In genomic region chr20:56422824-56423189, GRCh38 we compare ENCODE assay signal across 14 cellular contexts. TPM values are rescaled to one million over a fixed set of nuclear protein-coding genes. Genes with fewer than 3 reads are reported as not detected.
DNase-seq lines count a peak whose midpoint lies in the region; ATAC-seq and TF ChIP-seq lines count a peak whose summit lies in the region.
"Had no signal": no experiment of that assay in that cellular context is flagged by ENCODE, and none has a peak within 500 bp of the region (broad histone marks: within the 10 kb centered on the region; RNA-seq: fewer than 3 reads in every experiment).

No MANE protein-coding gene starts in this region.

- intact Hi-C loops in CD4-positive, alpha-beta memory T cell (cut with micrococcal nuclease) = loop anchor here (2.0 kb wide), 1 partner anchor 18 kb away; no protein-coding TSS in a partner anchor

- H3K36me3 ChIP-seq in CD4-positive, alpha-beta memory T cell (ENCODE audit: insufficient read depth, low read length) = no peaks in the 10 kb centered on the region
- H3K36me3 ChIP-seq: gastroesophageal sphincter, suprapubic skin had no signal

- DNase-seq in CD4-positive, alpha-beta memory T cell = no peak
- DNase-seq in HFFc6 (no peak), myocyte (ENCODE audit: low read depth) (peak; percentile 92), nucleus accumbens (lab: John Stamatoyannopoulos, UW) (no peak), HT-29 (ENCODE audit: low spot score) (no peak), NOMO-1 treated with DMSO at 0.1 percent for 48 hours (lab: John Stamatoyannopoulos, UW; ENCODE audit: unreplicated experiment) (no peak)
- no peak for DNase-seq in activated naive CD8-positive, alpha-beta T cell treated with anti-CD3 and anti-CD28 coated beads, Interleukin-2, amount 50 U/mL, for 24 hours
- DNase-seq: left cardiac atrium, T-helper 9 cell had no signal

- H3K4me1 Mint-ChIP-seq in CD4-positive, alpha-beta memory T cell = peaks cover 38 to 81% (median 58%) of the 10 kb centered on the region in 4 donors
- H3K4me1 Mint-ChIP-seq in HFFc6 (ENCODE audit: low read depth) = peaks cover 68% of the 10 kb centered on the region
- peaks cover 82% of the 10 kb centered on the region for H3K4me1 Mint-ChIP-seq in activated naive CD8-positive, alpha-beta T cell treated with anti-CD3 and anti-CD28 coated beads, Interleukin-2, amount 50 U/mL, for 24 hours

- H3K4me1 ChIP-seq in CD4-positive, alpha-beta memory T cell (ENCODE audit: insufficient read depth, low read length) = peaks cover 66% of the 10 kb centered on the region
- H3K4me1 ChIP-seq: parathyroid adenoma had no signal

- POLR2A ChIA-PET in CD4-positive, alpha-beta memory T cell (lab: Charles Lee; ENCODE audit: partially characterized antibody) = interaction anchor here (0.6 to 3.4 kb wide), 5 partner anchors 9 to 64 kb away, joined by 3 to 27 read pairs (median 4); partner anchors contain the start of genes CASS4 and FAM210B

- CTCF ChIA-PET in CD4-positive, alpha-beta memory T cell (lab: Charles Lee; ENCODE audit: partially characterized antibody) = interaction anchor here (1.4 to 4.6 kb wide), 6 partner anchors 11 to 28 kb away, joined by 4 to 29 read pairs (median 10); partner anchors contain the start of gene CASS4

- H3K27ac ChIP-seq in CD4-positive, alpha-beta memory T cell (ENCODE audit: low read depth, low read length) = peak overlapping the region; percentile 17
- H3K27ac ChIP-seq: gastroesophageal sphincter, parathyroid adenoma, suprapubic skin had no signal

- no peaks in the 10 kb centered on the region for H3K27me3 Mint-ChIP-seq in CD4-positive, alpha-beta memory T cell
- H3K27me3 Mint-ChIP-seq in HFFc6 (ENCODE audit: insufficient read depth) = no peaks in the 10 kb centered on the region
- no peaks in the 10 kb centered on the region for H3K27me3 Mint-ChIP-seq in activated naive CD8-positive, alpha-beta T cell treated with anti-CD3 and anti-CD28 coated beads, Interleukin-2, amount 50 U/mL, for 24 hours

- H3K4me3 ChIP-seq in CD4-positive, alpha-beta memory T cell (ENCODE audit: low read length in 2 of 2) = no peak overlapping the region
- H3K4me3 ChIP-seq: coronary artery, gastroesophageal sphincter, suprapubic skin had no signal

- no peaks in the 10 kb centered on the region for H3K27me3 ChIP-seq in CD4-positive, alpha-beta memory T cell (ENCODE audit: insufficient read depth, low read length)
- H3K27me3 ChIP-seq: gastroesophageal sphincter, suprapubic skin had no signal

- peak overlapping the region in 5 of 8 donors; percentile 14 to 81 (median 59) for H3K4me3 Mint-ChIP-seq in CD4-positive, alpha-beta memory T cell
- H3K4me3 Mint-ChIP-seq in HFFc6 = peak overlapping the region; percentile 37
- peak overlapping the region; percentile 24 for H3K4me3 Mint-ChIP-seq in activated naive CD8-positive, alpha-beta T cell treated with anti-CD3 and anti-CD28 coated beads, Interleukin-2, amount 50 U/mL, for 24 hours

- no peak for ATAC-seq in activated naive CD8-positive, alpha-beta T cell treated with anti-CD3 and anti-CD28 coated beads, Interleukin-2, amount 50 U/mL, for 24 hours
- ATAC-seq in HG03108 (IDR thresholded peaks at IDR 0.05; ENCODE audit: unreplicated experiment) = no peak
- ATAC-seq: gastroesophageal sphincter had no signal

- peak overlapping the region; percentile 84 to 97 (median 91) for H3K27ac Mint-ChIP-seq in CD4-positive, alpha-beta memory T cell
- peak overlapping the region; percentile 93 for H3K27ac Mint-ChIP-seq in HFFc6
- peak overlapping the region; percentile 76 for H3K27ac Mint-ChIP-seq in activated naive CD8-positive, alpha-beta T cell treated with anti-CD3 and anti-CD28 coated beads, Interleukin-2, amount 50 U/mL, for 24 hours

- H3K9me3 ChIP-seq in CD4-positive, alpha-beta memory T cell (ENCODE audit: control insufficient read depth in 1 of 2, low read length in 2 of 2) = no peaks in the 10 kb centered on the region
- H3K9me3 ChIP-seq: gastroesophageal sphincter, suprapubic skin had no signal

- TF ChIP-seq CTCF in HFFc6 (IDR thresholded peaks at IDR 0.05) = no peak

- H3K9me3 Mint-ChIP-seq in CD4-positive, alpha-beta memory T cell = no peaks in the 10 kb centered on the region
- H3K9me3 Mint-ChIP-seq in HFFc6 = no peaks in the 10 kb centered on the region
- H3K9me3 Mint-ChIP-seq in activated naive CD8-positive, alpha-beta T cell treated with anti-CD3 and anti-CD28 coated beads, Interleukin-2, amount 50 U/mL, for 24 hours = no peaks in the 10 kb centered on the region

- peaks cover 2 to 4% of the 10 kb centered on the region in 2 donors for H3K36me3 Mint-ChIP-seq in CD4-positive, alpha-beta memory T cell
- H3K36me3 Mint-ChIP-seq in HFFc6 (ENCODE audit: low read depth) = peaks cover 10% of the 10 kb centered on the region
- H3K36me3 Mint-ChIP-seq in activated naive CD8-positive, alpha-beta T cell treated with anti-CD3 and anti-CD28 coated beads, Interleukin-2, amount 50 U/mL, for 24 hours (ENCODE audit: low read depth) = peaks cover 7% of the 10 kb centered on the region

RNA-seq across cellular contexts. Expression of gene CASS4, which starts 10.7 kb away (rescaled TPM):
- 10 to 100 TPM; 10.8 to 10.9 TPM for total RNA-seq in CD4-positive, alpha-beta memory T cell
- polyA plus RNA-seq in CD4-positive, alpha-beta memory T cell = 1 to 10 TPM; 3.3 to 4.9 TPM
- under 1 TPM; 0.38 to 0.70 (median 0.56) TPM for total RNA-seq in HFFc6 (2021; fragmentation: NEBNext Ultra II Directional; extraction: Animal tissue kit (Norgen Biotek cat#: 25700))
- 20.9 and 48.0 TPM in 2 replicates for total RNA-seq in myocyte
- polyA plus RNA-seq in myocyte (2012) = 19.5 TPM
- total RNA-seq in HT-29 (2014; rRNA removed; shearing (Covaris generic)) = 0.05 TPM in 1 of 2 replicates, not detected in the other

RNA-seq across cellular contexts. Expression of gene CSTF1, which starts 30.4 kb away (rescaled TPM):
- total RNA-seq in CD4-positive, alpha-beta memory T cell = 10 to 100 TPM; 50.1 to 55.3 TPM
- 10 to 100 TPM; 40.9 to 48.0 TPM for polyA plus RNA-seq in CD4-positive, alpha-beta memory T cell
- total RNA-seq in HFFc6 (2021; fragmentation: NEBNext Ultra II Directional; extraction: Animal tissue kit (Norgen Biotek cat#: 25700)) = 10 to 100 TPM; 32.1 to 40.5 (median 34.6) TPM
- total RNA-seq in myocyte = 42.3 and 45.5 TPM in 2 replicates
- polyA plus RNA-seq in myocyte (2012) = 30.0 TPM
- total RNA-seq in HT-29 (2014; rRNA removed; shearing (Covaris generic)) = 44.9 and 49.0 TPM in 2 replicates

RNA-seq across cellular contexts. Expression of gene AURKA, which starts 30.8 kb away (rescaled TPM):
- 1 to 10 TPM; 1.3 to 1.7 TPM for total RNA-seq in CD4-positive, alpha-beta memory T cell
- polyA plus RNA-seq in CD4-positive, alpha-beta memory T cell = 1 to 10 TPM in 1 of 2 donors, under 1 TPM in 1; 0.81 to 2.8 TPM
- 10 to 100 TPM; 37.2 to 82.0 (median 77.1) TPM for total RNA-seq in HFFc6 (2021; fragmentation: NEBNext Ultra II Directional; extraction: Animal tissue kit (Norgen Biotek cat#: 25700))
- total RNA-seq in myocyte = 5.7 and 11.6 TPM in 2 replicates
- 2.0 TPM for polyA plus RNA-seq in myocyte (2012)
- 75.4 and 94.1 TPM in 2 replicates for total RNA-seq in HT-29 (2014; rRNA removed; shearing (Covaris generic))

RNA-seq across cellular contexts. Expression of gene RTF2, which starts 45.6 kb away (rescaled TPM):
- 10 to 100 TPM; 66.0 to 67.0 TPM for total RNA-seq in CD4-positive, alpha-beta memory T cell
- 100 to 1,000 TPM; 123 to 129 TPM for polyA plus RNA-seq in CD4-positive, alpha-beta memory T cell
- 100 to 1,000 TPM; 148 to 158 (median 153) TPM for total RNA-seq in HFFc6 (2021; fragmentation: NEBNext Ultra II Directional; extraction: Animal tissue kit (Norgen Biotek cat#: 25700))
- 81.3 and 92.0 TPM in 2 replicates for total RNA-seq in myocyte
- polyA plus RNA-seq in myocyte (2012) = 121 TPM
- total RNA-seq in HT-29 (2014; rRNA removed; shearing (Covaris generic)) = 77.0 and 86.0 TPM in 2 replicates

Comparison
In these comparisons a context has a peak if more than half of its experiments do, and no peak if none do; other contexts are left out.
1. RNA of gene CASS4, which starts 10.7 kb away (total RNA-seq): 20.9 to 48.0 TPM in myocyte and 10.8 to 10.9 TPM in CD4-positive, alpha-beta memory T cell; 0.38 to 0.70 TPM in HFFc6 and 0.05 TPM in HT-29; every median in the first group is over 4 times any median in the second.
2. Peak in every context shown above with its lines, with median percentiles within 50 percentile points of each other: H3K27ac Mint-ChIP-seq and H3K4me3 Mint-ChIP-seq.